Comparison of ENCODE assay signal across 1 cellular context in genomic region chr16:4537376-4538066, GRCh38.
TF ChIP-seq lines count a peak whose summit lies in the region.

No MANE protein-coding gene starts in this region.

TF ChIP-seq in SK-N-SH, 30 proteins besides CTCF, POLR2A, EP300 and RAD21 (continued from another document):
- TF ChIP-seq ZBTB33 (IDR thresholded peaks at IDR 0.05; ENCODE audit: borderline replicate concordance, low read depth) (no peak), SIN3A (IDR thresholded peaks at IDR 0.05; ENCODE audit: borderline replicate concordance, low read depth, low read length) (no peak), RXRA (IDR thresholded peaks at IDR 0.05; ENCODE audit: borderline replicate concordance, low read depth) (no peak)
